21 cellular contexts compared by ENCODE assay signal in genomic region chr5:54727874-54728273, GRCh38.
DNase-seq lines count a peak whose midpoint lies in the region; ATAC-seq and TF ChIP-seq lines count a peak whose summit lies in the region.
"Had no signal": no experiment of that assay in that cellular context is flagged by ENCODE, and none has a peak within 500 bp of the region (broad histone marks: within the 10 kb centered on the region; RNA-seq: fewer than 3 reads in every experiment).

No MANE protein-coding gene starts in this region.

- peak overlapping the region in 1 of 2 donors; percentile 21 for H3K4me3 Mint-ChIP-seq in CD14-positive monocyte
- H3K4me3 Mint-ChIP-seq: CD4-positive, CD25-positive, alpha-beta regulatory T cell; T-cell had no signal

- POLR2A ChIA-PET in A673 (lab: Charles Lee; ENCODE audit: low non-redundant PET): no interaction called here

- H3K4me1 ChIP-seq in A673 (ENCODE audit: insufficient read depth, low read length, poor library complexity, severe bottlenecking): peaks cover 39% of the 10 kb centered on the region
- H3K4me1 ChIP-seq in esophagus squamous epithelium: peaks cover 0 to 15% (median 0%) of the 10 kb centered on the region in 3 donors
- H3K4me1 ChIP-seq: Caco-2, Peyer's patch had no signal

- H3K36me3 Mint-ChIP-seq in CD14-positive monocyte: peaks cover 0 to 2% of the 10 kb centered on the region in 2 donors
- no peaks in the 10 kb centered on the region for H3K36me3 Mint-ChIP-seq in activated naive CD4-positive, alpha-beta T cell treated with anti-CD3 and anti-CD28 coated beads, Interleukin-2, amount 50 U/mL, for 72 hours
- H3K36me3 Mint-ChIP-seq: T-cell had no signal

- no peaks in the 10 kb centered on the region for H3K27me3 ChIP-seq in A673 (replicated peaks; ENCODE audit: insufficient read depth, low read depth, low read length, poor library complexity)
- H3K27me3 ChIP-seq in esophagus squamous epithelium: no peaks in the 10 kb centered on the region
- H3K27me3 ChIP-seq: Peyer's patch had no signal

- peak overlapping the region; percentile 54 for H3K9ac ChIP-seq in SK-N-MC (ENCODE audit: insufficient read length)
- H3K9ac ChIP-seq: GM23248 had no signal

- DNase-seq in A673 (ENCODE audit: low spot score) (no peak), CD14-positive monocyte (ENCODE audit: low spot score) (no peak), SK-N-MC (ENCODE audit: low read depth, low spot score) (no peak), esophagus squamous epithelium (lab: John Stamatoyannopoulos, UW) (no peak), NCI-H226 (no peak)
- DNase-seq in activated naive CD4-positive, alpha-beta T cell treated with anti-CD3 and anti-CD28 coated beads, Interleukin-2, amount 50 U/mL, for 72 hours (ENCODE audit: low spot score in 2 of 2): no peak
- no peak for DNase-seq in stimulated activated CD4-positive, alpha-beta T cell treated with anti-CD3 and anti-CD28 coated beads, Interleukin-12 subunit alpha, Interleukin-12 subunit beta, amount 100 ng/mL, for 4 hours
- DNase-seq: Caco-2; CD4-positive, CD25-positive, alpha-beta regulatory T cell; GF-D8; GM23248; HCEC 1CT; NCI-H1105; NCI-H1694 treated with DMSO at 0.1 percent for 48 hours; NCI-H2227 treated with DMSO at 0.1 percent for 48 hours; NCI-H524; Peyer's patch; T-cell had no signal

- ATAC-seq in activated naive CD4-positive, alpha-beta T cell treated with anti-CD3 and anti-CD28 coated beads, Interleukin-2, amount 50 U/mL, for 72 hours: no peak
- no peak for ATAC-seq in GM21447 (IDR thresholded peaks at IDR 0.05; ENCODE audit: unreplicated experiment)
- ATAC-seq: GM12878, Right ventricle myocardium inferior, T-cell had no signal

- TF ChIP-seq POLR2A in esophagus squamous epithelium (IDR thresholded peaks at IDR 0.05): no peak

- H3K4me3 ChIP-seq in A673 (ENCODE audit: low read depth, low read length, poor library complexity, severe bottlenecking): no peak overlapping the region
- H3K4me3 ChIP-seq in SK-N-MC: peak overlapping the region; percentile 14; the same call in 1 of the 2 replicates
- H3K4me3 ChIP-seq in esophagus squamous epithelium: no peak overlapping the region
- H3K4me3 ChIP-seq: GM12878, GM23248, Peyer's patch had no signal

- intact Hi-C loops in A673 (cut with micrococcal nuclease; ENCODE audit: unreplicated experiment): loop anchor here (10.0 kb wide), 2 partner anchors 437 to 483 kb away; partner anchors contain the start of gene GPX8
- intact Hi-C loops in CD14-positive monocyte (cut with micrococcal nuclease): no loop called here
- intact Hi-C loops in esophagus squamous epithelium (cut with DNase I): no loop called here

- TF ChIP-seq CTCF in A673 (conservative IDR thresholded peaks at IDR 0.05; ENCODE audit: low read depth, low read length) (no peak), CD14-positive monocyte (IDR thresholded peaks at IDR 0.05) (no peak), esophagus squamous epithelium (IDR thresholded peaks at IDR 0.05) (no peak)

- H3K9me3 Mint-ChIP-seq in CD14-positive monocyte: peaks cover 2 to 4% (median 2%) of the 10 kb centered on the region in 7 donors
- peaks cover 2 to 4% of the 10 kb centered on the region in 2 donors for H3K9me3 Mint-ChIP-seq in activated naive CD4-positive, alpha-beta T cell treated with anti-CD3 and anti-CD28 coated beads, Interleukin-2, amount 50 U/mL, for 72 hours

- peak overlapping the region in 4 of 7 donors; percentile 64 to 75 (median 74) for H3K27ac Mint-ChIP-seq in CD14-positive monocyte
- no peak overlapping the region for H3K27ac Mint-ChIP-seq in activated naive CD4-positive, alpha-beta T cell treated with anti-CD3 and anti-CD28 coated beads, Interleukin-2, amount 50 U/mL, for 72 hours
- H3K27ac Mint-ChIP-seq: CD4-positive, CD25-positive, alpha-beta regulatory T cell; T-cell had no signal

- WGBS in esophagus squamous epithelium, 2 donors: 48 to 50% methylated on average over 2 of the region's 2 CpGs

- no peaks in the 10 kb centered on the region for H3K36me3 ChIP-seq in A673 (ENCODE audit: insufficient read depth, low read length, poor library complexity, severe bottlenecking)
- H3K36me3 ChIP-seq in SK-N-MC (ENCODE audit: insufficient read depth, low read length): no peaks in the 10 kb centered on the region; the same call in 1 of the 2 replicates
- H3K36me3 ChIP-seq in esophagus squamous epithelium: no peaks in the 10 kb centered on the region
- H3K36me3 ChIP-seq: Peyer's patch had no signal

- peaks cover 24% of the 10 kb centered on the region for H3K4me1 Mint-ChIP-seq in CD14-positive monocyte
- H3K4me1 Mint-ChIP-seq: CD4-positive, CD25-positive, alpha-beta regulatory T cell had no signal

- BruUV-seq in A673 (replicated peaks; lab: Mats Ljungman, UMichigan): no TSS peak

- H3K27ac ChIP-seq in A673 (ENCODE audit: low read depth, low read length, poor library complexity, severe bottlenecking) (peak overlapping the region; percentile 76), SK-N-MC (peak overlapping the region; percentile 98), esophagus squamous epithelium (peak overlapping the region in 3 of 4 donors; percentile 17 to 42 (median 30))
- H3K27ac ChIP-seq: GM23248, Peyer's patch had no signal

- H3K9me3 ChIP-seq in A673 (ENCODE audit: low read depth, low read length, poor library complexity, severe bottlenecking) (no peaks in the 10 kb centered on the region), SK-N-MC (ENCODE audit: low read depth, low read length) (peaks cover 3% of the 10 kb centered on the region; the same call in 1 of the 2 replicates), esophagus squamous epithelium (no peaks in the 10 kb centered on the region)
- H3K9me3 ChIP-seq: Caco-2, Peyer's patch had no signal

- H3K27me3 Mint-ChIP-seq in CD14-positive monocyte (ENCODE audit: low read depth in 3 of 3): no peaks in the 10 kb centered on the region

- CTCF ChIA-PET in A673 (lab: Charles Lee): no interaction called here

Comparison
In these comparisons a context has a peak if more than half of its experiments do, and no peak if none do; other contexts are left out.
1. H3K27ac ChIP-seq: peak in every context shown above with its lines; median percentile 98 in SK-N-MC; 76 in A673; 30 in esophagus squamous epithelium.
2. H3K27ac Mint-ChIP-seq: peak in CD14-positive monocyte (4 of 7); none in activated naive CD4-positive, alpha-beta T cell treated with anti-CD3 and anti-CD28 coated beads, Interleukin-2, amount 50 U/mL, for 72 hours (0 of 2).